8 cellular contexts compared by ENCODE assay signal in the genomic region with DNA sequence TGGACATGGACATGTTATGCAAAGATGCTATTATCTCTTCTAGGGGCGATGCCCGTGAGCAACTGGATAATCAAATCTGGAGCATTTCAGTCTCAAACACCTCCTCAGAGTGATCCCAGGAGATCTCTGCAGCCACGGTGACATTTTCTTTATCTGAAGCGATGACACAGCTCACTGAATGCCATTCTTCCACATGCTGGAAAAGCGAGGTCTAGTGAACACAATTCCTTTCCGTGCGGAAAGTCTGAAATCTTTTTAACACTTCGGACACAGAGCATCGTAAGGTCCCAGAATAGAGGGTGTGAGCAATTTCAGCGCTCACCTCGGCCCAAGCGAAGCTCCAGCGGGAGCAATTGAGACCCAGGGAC. TPM values are rescaled to one million over a fixed set of nuclear protein-coding genes. Genes with fewer than 3 reads are reported as not detected.
A peak's percentile ranks its signal among the peaks of the same experiment; 100 is the strongest.
DNase-seq lines count a peak whose midpoint lies in the region; ATAC-seq and TF ChIP-seq lines count a peak whose summit lies in the region.

No MANE protein-coding gene starts in this region.

- TF ChIP-seq CTCF in choroid plexus epithelial cell (conservative IDR thresholded peaks at IDR 0.05; ENCODE audit: low read depth, low read length): no peak

- H3K4me3 Mint-ChIP-seq in naive thymus-derived CD8-positive, alpha-beta T cell: peak overlapping the region; percentile 80 to 96 (median 92)

- peak overlapping the region; percentile 84 to 97 (median 92) for H3K9ac ChIP-seq in BLaER1 treated with 17β-estradiol and CSF1 and Interleukin-3, amounts not matched to agents 10 nM and 100 nM
- peak overlapping the region; percentile 87 for H3K9ac ChIP-seq in HUES64 (ENCODE audit: low read depth, low read length)

- H3K4me2 ChIP-seq in BLaER1 treated with 17β-estradiol and CSF1 and Interleukin-3, amounts not matched to agents 10 nM and 100 nM: peak overlapping the region; percentile 91 to 99 (median 96)

- 10% methylated on average over 13 of the region's 13 CpGs for WGBS in HUES64

- peaks cover 2 to 69% (median 52%) of the 10 kb centered on the region in 11 experiments; a peak in 20 of 22 replicates for H3K36me3 ChIP-seq in BLaER1 treated with 17β-estradiol and CSF1 and Interleukin-3, amounts not matched to agents 10 nM and 100 nM
- H3K36me3 ChIP-seq in HUES64 (ENCODE audit: insufficient read depth, low read length): peaks cover 43% of the 10 kb centered on the region

- ATAC-seq in naive thymus-derived CD8-positive, alpha-beta T cell: no peak
- ATAC-seq in GM21825 (IDR thresholded peaks at IDR 0.05; ENCODE audit: unreplicated experiment): no peak

- H3K9me3 ChIP-seq in BLaER1 treated with 17β-estradiol and CSF1 and Interleukin-3, amounts not matched to agents 10 nM and 100 nM (replicated peaks in 1 of 11): no peaks in the 10 kb centered on the region
- no peaks in the 10 kb centered on the region for H3K9me3 ChIP-seq in HUES64 (ENCODE audit: insufficient read depth, low read depth, low read length)

- H3K27me3 Mint-ChIP-seq in naive thymus-derived CD8-positive, alpha-beta T cell: no peaks in the 10 kb centered on the region

- no peaks in the 10 kb centered on the region for H3K27me3 ChIP-seq in BLaER1 treated with 17β-estradiol and CSF1 and Interleukin-3, amounts not matched to agents 10 nM and 100 nM
- H3K27me3 ChIP-seq in HUES64 (ENCODE audit: insufficient read depth, low read length): no peaks in the 10 kb centered on the region

- peaks cover 0 to 28% (median 0%) of the 10 kb centered on the region in 3 donors for H3K36me3 Mint-ChIP-seq in naive thymus-derived CD8-positive, alpha-beta T cell

- H3K4me1 ChIP-seq in BLaER1 treated with 17β-estradiol and CSF1 and Interleukin-3, amounts not matched to agents 10 nM and 100 nM: peaks cover 58 to 80% (median 74%) of the 10 kb centered on the region in 10 experiments
- 0 out of 2 replicates have a peak, but pooled peaks cover 5% of the 10 kb centered on the region for H3K4me1 ChIP-seq in HUES64 (ENCODE audit: insufficient read depth, low read length)

- peak overlapping the region; percentile 77 to 99 (median 93) for H3K4me3 ChIP-seq in BLaER1 treated with 17β-estradiol and CSF1 and Interleukin-3, amounts not matched to agents 10 nM and 100 nM
- H3K4me3 ChIP-seq in HUES64 (ENCODE audit: low read length) (peak overlapping the region; percentile 79), choroid plexus epithelial cell (ENCODE audit: low read depth, low read length) (peak overlapping the region; percentile 98)

- peaks cover 0 to 51% (median 25%) of the 10 kb centered on the region in 11 experiments; a peak in 15 of 22 replicates for H4K20me1 ChIP-seq in BLaER1 treated with 17β-estradiol and CSF1 and Interleukin-3, amounts not matched to agents 10 nM and 100 nM

- peaks cover 17 to 58% (median 41%) of the 10 kb centered on the region in 4 donors for H3K4me1 Mint-ChIP-seq in naive thymus-derived CD8-positive, alpha-beta T cell

- peak overlapping the region; percentile 82 to 92 (median 90) for H3K27ac ChIP-seq in BLaER1 treated with 17β-estradiol and CSF1 and Interleukin-3, amounts not matched to agents 10 nM and 100 nM
- peak overlapping the region; percentile 63; the same call in 1 of the 2 replicates for H3K27ac ChIP-seq in HUES64 (ENCODE audit: low read depth, low read length)

- H3K9me3 Mint-ChIP-seq in naive thymus-derived CD8-positive, alpha-beta T cell: no peaks in the 10 kb centered on the region

- H3K27ac Mint-ChIP-seq in naive thymus-derived CD8-positive, alpha-beta T cell: peak overlapping the region; percentile 82 to 96 (median 92)

- POLR2A ChIA-PET in naive thymus-derived CD8-positive, alpha-beta T cell (lab: Charles Lee): interaction anchor here (1.2 to 2.3 kb wide), 12 partner anchors 8 to 420 kb away, joined by 3 to 25 read pairs (median 6); partner anchors contain the start of genes CTNS, CYB5D2, P2RX5 and SHPK

- DNase-seq in choroid plexus epithelial cell (ENCODE audit: low read depth): no peak
- DNase-seq in naive thymus-derived CD8-positive, alpha-beta T cell: no peak
- DNase-seq in NOMO-1 (lab: John Stamatoyannopoulos, UW; ENCODE audit: unreplicated experiment in 2 of 2): no peak
- DNase-seq in SW 1271 (lab: John Stamatoyannopoulos, UW): no peak
- no peak for DNase-seq in NCI-H2196 treated with DMSO at 0.1 percent for 48 hours (lab: John Stamatoyannopoulos, UW; ENCODE audit: unreplicated experiment)

RNA-seq across cellular contexts. Expression of gene HASPIN, which starts 0.5 kb away (rescaled TPM):
- polyA plus RNA-seq in HUES64 (2013, experiment 1 of 2): 11.5 TPM
- polyA plus RNA-seq in HUES64 (2013, experiment 2 of 2): 13.5 TPM
- under 1 TPM; 0.38 to 0.57 TPM for total RNA-seq in naive thymus-derived CD8-positive, alpha-beta T cell
- polyA plus RNA-seq in naive thymus-derived CD8-positive, alpha-beta T cell: under 1 TPM in 2 of 3 donors, not detected in 1; 0.13 to 0.28 TPM

RNA-seq across cellular contexts. Expression of gene P2RX5, which starts 27.2 kb away (rescaled TPM):
- polyA plus RNA-seq in HUES64 (2013, experiment 1 of 2): 4.9 TPM
- 2.7 TPM for polyA plus RNA-seq in HUES64 (2013, experiment 2 of 2)
- total RNA-seq in naive thymus-derived CD8-positive, alpha-beta T cell: 10 to 100 TPM; 22.1 to 23.7 TPM
- 10 to 100 TPM; 15.6 to 23.6 (median 16.7) TPM for polyA plus RNA-seq in naive thymus-derived CD8-positive, alpha-beta T cell

RNA-seq across cellular contexts. Expression of gene EMC6, which starts 54.6 kb away (rescaled TPM):
- 87.7 TPM for polyA plus RNA-seq in HUES64 (2013, experiment 1 of 2)
- polyA plus RNA-seq in HUES64 (2013, experiment 2 of 2): 82.5 TPM
- 10 to 100 TPM; 29.8 TPM for total RNA-seq in naive thymus-derived CD8-positive, alpha-beta T cell
- 10 to 100 TPM; 83.3 to 97.0 (median 92.5) TPM for polyA plus RNA-seq in naive thymus-derived CD8-positive, alpha-beta T cell

RNA-seq across cellular contexts. Expression of gene TAX1BP3, which starts 54.8 kb away (rescaled TPM):
- polyA plus RNA-seq in HUES64 (2013, experiment 1 of 2): 60.6 TPM
- polyA plus RNA-seq in HUES64 (2013, experiment 2 of 2): 63.4 TPM
- 10 to 100 TPM; 12.0 to 14.6 TPM for total RNA-seq in naive thymus-derived CD8-positive, alpha-beta T cell
- 10 to 100 TPM; 26.6 to 28.1 (median 27.4) TPM for polyA plus RNA-seq in naive thymus-derived CD8-positive, alpha-beta T cell
